9 cellular contexts compared by ENCODE assay signal in genomic region chr19:1001538-1002166, GRCh38. TPM values are rescaled to one million over a fixed set of nuclear protein-coding genes. Genes with fewer than 3 reads are reported as not detected.
DNase-seq lines count a peak whose midpoint lies in the region; ATAC-seq and TF ChIP-seq lines count a peak whose summit lies in the region.
"Had no signal": no experiment of that assay in that cellular context is flagged by ENCODE, and none has a peak within 500 bp of the region (broad histone marks: within the 10 kb centered on the region; RNA-seq: fewer than 3 reads in every experiment).

No MANE protein-coding gene starts in this region.

- peaks cover 0 to 10% of the 10 kb centered on the region in 2 donors for H3K4me1 Mint-ChIP-seq in natural killer cell

- peaks cover 16 to 22% of the 10 kb centered on the region in 2 donors for H3K27me3 Mint-ChIP-seq in natural killer cell (ENCODE audit: low read depth in 2 of 2)

- H3K27ac ChIP-seq in effector memory CD4-positive, alpha-beta T cell (ENCODE audit: insufficient read depth, low read length, poor library complexity, severe bottlenecking), result peak overlapping the region; percentile 4
- H3K27ac ChIP-seq in testis, result no peak overlapping the region

- peaks cover 18% of the 10 kb centered on the region for H3K27me3 ChIP-seq in effector memory CD4-positive, alpha-beta T cell (replicated peaks; ENCODE audit: control insufficient read depth, insufficient read depth, low read length, poor library complexity, severe bottlenecking)
- no peaks in the 10 kb centered on the region for H3K27me3 ChIP-seq in testis

- H3K4me3 ChIP-seq in LNCaP clone FGC (ENCODE audit: low read depth, low read length), result no peak overlapping the region
- no peak overlapping the region for H3K4me3 ChIP-seq in effector memory CD4-positive, alpha-beta T cell (ENCODE audit: insufficient read depth, low read depth, low read length, poor library complexity, severe bottlenecking)
- H3K4me3 ChIP-seq in testis, result no peak overlapping the region

- no peak overlapping the region for H3K4me3 Mint-ChIP-seq in natural killer cell
- H3K4me3 Mint-ChIP-seq: stimulated activated naive CD8-positive, alpha-beta T cell treated with anti-CD3 and anti-CD28 coated beads, Interleukin-15, Interleukin-2, amounts not matched to agents 100 ng/mL and 50 ng/mL, for 24 hours had no signal

- TF ChIP-seq CTCF in LNCaP clone FGC (IDR thresholded peaks at IDR 0.05; ENCODE audit: control insufficient read depth, extremely low read depth, insufficient read depth) (peak; percentile 90), natural killer cell (IDR thresholded peaks at IDR 0.05) (peak; percentile 94), testis (IDR thresholded peaks at IDR 0.05) (peak; percentile 69 to 88 (median 86))

- 4 to 13% methylated on average over 8 to 18 of the region's 20 CpGs for WGBS in testis, 2 donors

- H3K27ac Mint-ChIP-seq in natural killer cell, result peak overlapping the region in 1 of 2 donors; percentile 16
- H3K27ac Mint-ChIP-seq: stimulated activated naive CD8-positive, alpha-beta T cell treated with anti-CD3 and anti-CD28 coated beads, Interleukin-15, Interleukin-2, amounts not matched to agents 100 ng/mL and 50 ng/mL, for 24 hours had no signal

- peaks cover 14% of the 10 kb centered on the region for H3K4me1 ChIP-seq in effector memory CD4-positive, alpha-beta T cell (ENCODE audit: control insufficient read depth, insufficient read depth, low read length, poor library complexity, severe bottlenecking)
- H3K4me1 ChIP-seq in testis, result no peaks in the 10 kb centered on the region

- DNase-seq in EH (ENCODE audit: low read depth), result peak; percentile 46
- no peak for DNase-seq in LNCaP clone FGC (ENCODE audit: low read depth)
- DNase-seq in activated CD4-positive, alpha-beta T cell treated with anti-CD3 and anti-CD28 coated beads, Interleukin-2, amount 50 U/mL, for 48 hours, result peak; percentile 76 to 82
- peak; percentile 37 to 50 (median 43) for DNase-seq in effector memory CD4-positive, alpha-beta T cell
- peak; percentile 77 for DNase-seq in natural killer cell
- peak; percentile 65 for DNase-seq in testis

- ATAC-seq in natural killer cell (peak; percentile 81 to 85 (median 81)), GM18909 (IDR thresholded peaks at IDR 0.05; ENCODE audit: poor library complexity, unreplicated experiment) (no peak), GM21528 (IDR thresholded peaks at IDR 0.05; ENCODE audit: low FRiP score, unreplicated experiment) (no peak)

- no peak for TF ChIP-seq POLR2A in testis (IDR thresholded peaks at IDR 0.05)

- no peaks in the 10 kb centered on the region for H3K36me3 ChIP-seq in effector memory CD4-positive, alpha-beta T cell (ENCODE audit: control insufficient read depth, insufficient read depth, low read length)
- no peaks in the 10 kb centered on the region for H3K36me3 ChIP-seq in testis (ENCODE audit: low read depth, missing control alignments)

- intact Hi-C loops in natural killer cell (cut with micrococcal nuclease), result loop anchor here (1.0 kb wide), 2 partner anchors 80 to 144 kb away; no protein-coding TSS in a partner anchor
- intact Hi-C loops in testis (cut with DNase I; ENCODE audit: low total_unique reads), result no loop called here

- no peaks in the 10 kb centered on the region for H3K9me3 Mint-ChIP-seq in natural killer cell
- H3K9me3 Mint-ChIP-seq: stimulated activated naive CD8-positive, alpha-beta T cell treated with anti-CD3 and anti-CD28 coated beads, Interleukin-15, Interleukin-2, amounts not matched to agents 100 ng/mL and 50 ng/mL, for 24 hours had no signal

- no peaks in the 10 kb centered on the region for H3K36me3 Mint-ChIP-seq in natural killer cell

- no peaks in the 10 kb centered on the region for H3K9me3 ChIP-seq in effector memory CD4-positive, alpha-beta T cell (ENCODE audit: control insufficient read depth, low read length)
- no peaks in the 10 kb centered on the region for H3K9me3 ChIP-seq in testis

RNA-seq across cellular contexts. Expression of gene GRIN3B, which starts 1.4 kb away (rescaled TPM):
- total RNA-seq in natural killer cell (under 1 TPM in 2 of 3 donors, not detected in 1; 0.09 to 0.15 TPM), testis (1 to 10 TPM; 1.3 to 2.4 TPM)
- polyA plus RNA-seq in testis (ENCODE audit: insufficient read depth, low read depth, low replicate concordance), result 1.1 TPM

RNA-seq across cellular contexts. Expression of gene WDR18, which starts 17.5 kb away (rescaled TPM):
- total RNA-seq in natural killer cell (10 to 100 TPM; 17.5 to 25.4 (median 22.7) TPM), testis (100 to 1,000 TPM in 1 of 2 donors, 10 to 100 TPM in 1; 70.9 to 108 TPM)
- polyA plus RNA-seq in testis (ENCODE audit: insufficient read depth, low read depth, low replicate concordance), result 38.7 TPM

RNA-seq across cellular contexts. Expression of gene TMEM259, which starts 19.3 kb away (rescaled TPM):
- total RNA-seq in natural killer cell (100 to 1,000 TPM; 310 to 354 (median 317) TPM), testis (100 to 1,000 TPM; 339 to 405 TPM)
- polyA plus RNA-seq in testis (ENCODE audit: insufficient read depth, low read depth, low replicate concordance), result 164 TPM

RNA-seq across cellular contexts. Expression of gene RNU6-2, which starts 19.7 kb away (rescaled TPM):
- total RNA-seq in natural killer cell (not detected), testis (not detected)
- polyA plus RNA-seq in testis (ENCODE audit: insufficient read depth, low read depth, low replicate concordance), result not detected

RNA-seq across cellular contexts. Expression of gene CNN2, which starts 24.8 kb away (rescaled TPM):
- 100 to 1,000 TPM; 163 to 276 (median 179) TPM for total RNA-seq in natural killer cell
- 10 to 100 TPM; 19.1 to 28.0 TPM for total RNA-seq in testis
- 36.4 TPM for polyA plus RNA-seq in testis (ENCODE audit: insufficient read depth, low read depth, low replicate concordance)

Comparison
In these comparisons a context has a peak if more than half of its experiments do, and no peak if none do; other contexts are left out.
1. ATAC-seq: peak in natural killer cell (3 of 3); none in GM18909 (single experiment) and GM21528 (single experiment).
2. Peak in every context shown above with its lines, with median percentiles within 50 percentile points of each other: CTCF ChIP-seq.